ENCODE assay signal across 26 cellular contexts in the genomic region with DNA sequence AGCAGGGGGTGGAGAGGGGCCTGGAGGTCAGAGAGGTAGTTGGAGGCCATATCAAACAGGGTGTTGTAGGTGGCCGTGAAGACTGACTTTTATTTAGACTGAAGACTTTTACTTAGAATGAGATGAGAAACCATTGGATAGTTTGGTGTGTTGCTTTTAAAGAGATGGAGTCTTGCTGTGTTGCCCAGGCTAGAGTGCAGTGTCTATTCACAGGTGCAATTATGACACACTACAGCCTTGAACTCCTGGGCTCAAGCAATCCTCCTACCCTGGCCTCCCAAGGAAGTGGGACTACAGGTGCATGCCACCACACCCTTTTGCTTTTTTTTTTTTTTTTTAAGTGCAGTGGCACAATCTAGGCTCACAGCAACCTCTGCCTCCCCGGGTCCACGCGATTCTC.
"Had no signal": no experiment of that assay in that cellular context is flagged by ENCODE, and none has a peak within 500 bp of the region (broad histone marks: within the 10 kb centered on the region; RNA-seq: fewer than 3 reads in every experiment).

No MANE protein-coding gene starts in this region.

- H3K36me3 ChIP-seq: adrenal gland, gastrocnemius medialis, left lung, lower lobe of right lung, neural progenitor cell, suprapubic skin, tibial artery, upper lobe of right lung had no signal

- H3K4me3 ChIP-seq: adrenal gland, body of pancreas, coronary artery, dorsolateral prefrontal cortex, gastrocnemius medialis, left lung, lower lobe of right lung, mucosa of descending colon, neural progenitor cell, spleen, suprapubic skin, tibial artery, upper lobe of right lung had no signal

- DNase-seq: activated CD4-positive, alpha-beta T cell treated with anti-CD3 and anti-CD28 coated beads, Interleukin-2, amount 50 U/mL, for 1 hour; activated CD8-positive, alpha-beta T cell treated with anti-CD3 and anti-CD28 coated beads for 36 hours; activated effector memory CD4-positive, alpha-beta T cell treated with Interleukin-2 at 50 U/mL for 16 hours; activated naive CD4-positive, alpha-beta T cell treated with Interleukin-2 at 50 U/mL for 16 hours; activated T-cell treated with anti-CD3 and anti-CD28 coated beads, Interleukin-2, amount 50 U/mL, for 4 hours; adrenal gland; aorta; body of pancreas; dorsolateral prefrontal cortex; effector memory CD4-positive, alpha-beta T cell; gastrocnemius medialis; glutamatergic neuron; left lung; lower lobe of right lung; mesendoderm; mucosa of descending colon; right cardiac atrium; spleen; stimulated activated naive CD4-positive, alpha-beta T cell; SW 1271; tibial artery; upper lobe of right lung had no signal

- H3K27me3 Mint-ChIP-seq: activated CD8-positive, alpha-beta T cell treated with anti-CD3 and anti-CD28 coated beads for 36 hours; activated naive CD8-positive, alpha-beta T cell had no signal

- H3K27me3 ChIP-seq: adrenal gland, body of pancreas, dorsolateral prefrontal cortex, gastrocnemius medialis, left lung, neural progenitor cell, spleen, suprapubic skin, upper lobe of right lung had no signal

- H3K9me3 ChIP-seq: adrenal gland, body of pancreas, gastrocnemius medialis, left lung, lower lobe of right lung, mucosa of descending colon, spleen, suprapubic skin, tibial artery, upper lobe of right lung had no signal

- H3K4me3 Mint-ChIP-seq: activated CD8-positive, alpha-beta T cell treated with anti-CD3 and anti-CD28 coated beads for 36 hours; activated naive CD8-positive, alpha-beta T cell; activated T-cell treated with anti-CD3 and anti-CD28 coated beads, Interleukin-2, amount 50 U/mL, for 4 hours; neural progenitor cell had no signal

- ATAC-seq: activated CD8-positive, alpha-beta T cell treated with anti-CD3 and anti-CD28 coated beads for 36 hours; activated T-cell treated with anti-CD3 and anti-CD28 coated beads, Interleukin-2, amount 50 U/mL, for 4 hours; body of pancreas; gastrocnemius medialis; left lung; lower lobe of right lung; mucosa of descending colon; right cardiac atrium; upper lobe of right lung had no signal

- H3K27ac Mint-ChIP-seq: activated CD8-positive, alpha-beta T cell treated with anti-CD3 and anti-CD28 coated beads for 36 hours; activated naive CD8-positive, alpha-beta T cell; neural progenitor cell had no signal

- H3K9me3 Mint-ChIP-seq: activated CD8-positive, alpha-beta T cell treated with anti-CD3 and anti-CD28 coated beads for 36 hours; activated T-cell treated with anti-CD3 and anti-CD28 coated beads, Interleukin-2, amount 50 U/mL, for 4 hours; neural progenitor cell had no signal

- H3K27ac ChIP-seq: adrenal gland, body of pancreas, coronary artery, dorsolateral prefrontal cortex, gastrocnemius medialis, left lung, lower lobe of right lung, neural progenitor cell, spleen, suprapubic skin, tibial artery, upper lobe of right lung had no signal
